Comparison of ENCODE assay signal across 8 cellular contexts in the genomic region with DNA sequence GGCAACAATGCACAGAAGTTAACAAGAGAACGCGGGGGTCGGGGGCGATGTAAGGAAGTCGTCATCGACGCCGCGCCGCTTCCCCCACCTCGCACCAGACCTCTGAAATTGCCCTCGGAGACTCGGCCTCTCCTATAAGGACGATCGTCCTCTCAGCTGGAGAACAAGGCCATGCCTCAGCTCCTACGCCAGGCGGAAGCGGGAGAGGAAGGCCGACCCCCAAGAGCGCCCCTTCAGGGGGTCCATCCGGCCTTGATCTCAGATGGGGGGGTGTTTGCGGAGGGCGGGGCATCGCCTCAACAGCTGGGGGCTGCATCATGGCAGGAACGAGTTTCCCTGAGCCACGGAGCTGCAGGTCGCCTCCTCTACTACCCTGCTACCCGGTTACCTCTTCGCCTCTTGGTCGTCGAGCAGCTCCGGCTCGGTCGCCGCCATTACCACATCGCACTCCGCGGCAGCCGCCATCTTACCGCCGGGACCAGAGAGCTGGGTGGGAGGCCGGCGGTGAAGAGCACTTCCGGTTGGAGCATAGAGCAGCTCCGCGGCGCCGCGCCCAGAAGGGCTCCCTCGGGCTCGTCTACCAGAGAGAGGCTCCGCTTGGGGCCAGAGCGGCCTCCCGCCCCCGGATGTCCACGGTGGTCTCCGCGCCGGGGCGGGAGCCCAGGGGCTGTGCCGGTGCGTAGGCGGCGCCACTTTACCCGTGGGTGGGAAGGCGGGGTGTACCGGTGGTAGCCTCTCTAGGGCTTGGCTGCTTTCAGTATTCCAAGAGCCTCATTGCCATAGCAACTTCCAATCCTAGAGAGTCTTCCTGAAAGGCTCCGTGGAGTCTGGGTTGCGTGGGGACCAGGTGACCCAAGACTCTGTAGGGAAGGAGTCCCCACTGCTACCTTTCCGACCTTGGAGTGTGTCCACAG. TPM values are rescaled to one million over a fixed set of nuclear protein-coding genes. Genes with fewer than 3 reads are reported as not detected.
A peak's percentile ranks its signal among the peaks of the same experiment; 100 is the strongest.
DNase-seq lines count a peak whose midpoint lies in the region; ATAC-seq and TF ChIP-seq lines count a peak whose summit lies in the region.

Gene DNAJC7, minus strand, starts transcription at position 488 of the 914 bp plus-strand sequence. Its CDS starts 23 bp downstream, at position 465.

- H2AFZ ChIP-seq in PC-9: peak within 1 kb of the TSS; percentile 90

- H3K9me2 ChIP-seq in PC-9 (ENCODE audit: insufficient read depth): no peaks in the 10 kb centered on the region

- H3K4me3 ChIP-seq in PC-9 (peak within 1 kb of the TSS; percentile 90), esophagus (ENCODE audit: low read depth in 1 of 2, low read length in 2 of 2) (peak within 1 kb of the TSS; percentile 97 to 99), muscle layer of colon (ENCODE audit: low read depth in 1 of 2, low read length in 2 of 2) (peak within 1 kb of the TSS; percentile 73 to 92)

- DNase-seq in DMS114 treated with DMSO at 0.1 percent for 48 hours (lab: John Stamatoyannopoulos, UW; ENCODE audit: unreplicated experiment) (peak; percentile 86), PC-9 (peak; percentile 80 to 81)
- peak; percentile 87 for DNase-seq in activated T-cell treated with anti-CD3 and anti-CD28 coated beads, Interleukin-2, amount 50 U/mL, for 1 hour
- DNase-seq in stimulated activated CD8-positive, alpha-beta memory T cell treated with anti-CD3 and anti-CD28 coated beads, Interleukin-7, amount 100 ng/mL, for 1 hour (ENCODE audit: low read depth in 2 of 2): peak; percentile 71 to 78

- H3K4me1 ChIP-seq in PC-9 (replicated peaks; ENCODE audit: insufficient read depth) (peaks cover 38% of the 10 kb centered on the region), esophagus (ENCODE audit: control insufficient read depth in 2 of 2, insufficient read depth in 2 of 2, low read length in 1 of 2) (peaks cover 0 to 11% of the 10 kb centered on the region in 2 donors), muscle layer of colon (ENCODE audit: insufficient read depth, low read length) (peaks cover 38% of the 10 kb centered on the region)

- TF ChIP-seq EP300 in Ishikawa (IDR thresholded peaks at IDR 0.05; ENCODE audit: borderline replicate concordance): no peak

- no TSS peak for BruUV-seq in PC-9 (replicated peaks; lab: Mats Ljungman, UMichigan)

- H3K79me2 ChIP-seq in PC-9 (ENCODE audit: low read depth): peaks cover 69% of the 10 kb centered on the region

- intact Hi-C loops in PC-9 (cut with micrococcal nuclease; ENCODE audit: unreplicated experiment): no loop called here

- H3K9me3 ChIP-seq in PC-9 (ENCODE audit: insufficient read depth, low read depth): no peaks in the 10 kb centered on the region
- H3K9me3 ChIP-seq in esophagus (ENCODE audit: control insufficient read depth in 2 of 2, insufficient read depth in 1 of 2, low read depth in 1 of 2, low read length in 1 of 2): no peaks in the 10 kb centered on the region
- no peaks in the 10 kb centered on the region for H3K9me3 ChIP-seq in muscle layer of colon (ENCODE audit: low read length)

- POLR2A ChIA-PET in PC-9 (lab: Charles Lee; ENCODE audit: unreplicated experiment): interaction anchor here (0.9 to 1.9 kb wide), 2 partner anchors 51 to 98 kb away, joined by 4 to 35 read pairs; partner anchors contain the start of gene ACLY

- H3K27ac ChIP-seq in PC-9: peak within 1 kb of the TSS; percentile 64
- peak within 1 kb of the TSS; percentile 94 to 97 for H3K27ac ChIP-seq in esophagus (ENCODE audit: low read depth in 2 of 2, low read length in 1 of 2)
- peak within 1 kb of the TSS; percentile 86 for H3K27ac ChIP-seq in muscle layer of colon (ENCODE audit: low read depth, low read length)

- H3K27me3 ChIP-seq in PC-9 (ENCODE audit: insufficient read depth, low read depth) (no peaks in the 10 kb centered on the region), esophagus (ENCODE audit: control insufficient read depth in 1 of 2, insufficient read depth in 2 of 2, low read length in 2 of 2) (no peaks in the 10 kb centered on the region), muscle layer of colon (ENCODE audit: control insufficient read depth in 1 of 2, insufficient read depth in 2 of 2, low read length in 2 of 2) (no peaks in the 10 kb centered on the region)

- TF ChIP-seq CTCF in PC-9 (conservative IDR thresholded peaks at IDR 0.05): no peak

- 0% methylated on average over 69 to 70 of the region's 70 CpGs for WGBS in esophagus, 2 donors

- H3K4me2 ChIP-seq in PC-9: peak within 1 kb of the TSS; percentile 94

- CTCF ChIA-PET in PC-9 (lab: Charles Lee): interaction anchor here (0.5 to 1.6 kb wide), 7 partner anchors 20 to 561 kb away, joined by 3 to 11 read pairs (median 5); no protein-coding TSS in a partner anchor

- no peak for TF ChIP-seq RAD21 in Ishikawa (IDR thresholded peaks at IDR 0.05; ENCODE audit: low read depth)

- H3K36me3 ChIP-seq in PC-9 (ENCODE audit: low read depth): no peaks in the 10 kb centered on the region
- H3K36me3 ChIP-seq in esophagus (ENCODE audit: control insufficient read depth in 2 of 2, insufficient read depth in 2 of 2, low read length in 1 of 2): peaks cover 0 to 2% of the 10 kb centered on the region in 2 donors
- peaks cover 2% of the 10 kb centered on the region for H3K36me3 ChIP-seq in muscle layer of colon (ENCODE audit: insufficient read depth, low read length)

- peak within 1 kb of the TSS; percentile 88 for H3K9ac ChIP-seq in muscle layer of colon (ENCODE audit: low read length)

- peaks cover 32% of the 10 kb centered on the region for H4K20me1 ChIP-seq in PC-9 (ENCODE audit: insufficient read depth)

- ATAC-seq in GM21529 (IDR thresholded peaks at IDR 0.05; ENCODE audit: unreplicated experiment): peak; percentile 80

- H3F3A ChIP-seq in PC-9 (ENCODE audit: insufficient read depth, low read depth): peaks cover 32% of the 10 kb centered on the region

TF ChIP-seq in Ishikawa, 13 proteins besides CTCF, POLR2A, EP300 and RAD21:
- TF ChIP-seq TEAD4 (IDR thresholded peaks at IDR 0.05): no peak; the same call in 1 of the 2 replicates
- TF ChIP-seq, protein P1, sequence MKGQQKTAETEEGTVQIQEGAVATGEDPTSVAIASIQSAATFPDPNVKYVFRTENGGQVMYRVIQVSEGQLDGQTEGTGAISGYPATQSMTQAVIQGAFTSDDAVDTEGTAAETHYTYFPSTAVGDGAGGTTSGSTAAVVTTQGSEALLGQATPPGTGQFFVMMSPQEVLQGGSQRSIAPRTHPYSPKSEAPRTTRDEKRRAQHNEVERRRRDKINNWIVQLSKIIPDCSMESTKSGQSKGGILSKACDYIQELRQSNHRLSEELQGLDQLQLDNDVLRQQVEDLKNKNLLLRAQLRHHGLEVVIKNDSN (IDR thresholded peaks at IDR 0.05): peak; percentile 63
- TF ChIP-seq TAF1 (IDR thresholded peaks at IDR 0.05; ENCODE audit: low read depth): peak; percentile 98
- peak; percentile 94 for TF ChIP-seq EGR1 (IDR thresholded peaks at IDR 0.05)
- TF ChIP-seq CREB1 (IDR thresholded peaks at IDR 0.05; ENCODE audit: low read depth): peak; percentile 44; the same call in 1 of the 2 replicates
- peak; percentile 38 for TF ChIP-seq MAX (IDR thresholded peaks at IDR 0.05)
- peak; percentile 99 for TF ChIP-seq YY1 (IDR thresholded peaks at IDR 0.05; ENCODE audit: low read depth)
- no peak for TF ChIP-seq REST (IDR thresholded peaks at IDR 0.05; ENCODE audit: low read depth)
- TF ChIP-seq ZBTB7A (IDR thresholded peaks at IDR 0.05; ENCODE audit: low read depth): peak; percentile 81

RNA-seq across cellular contexts. Expression of gene DNAJC7, which starts in this region (rescaled TPM):
- total RNA-seq in PC-9 (2021): 75.5 and 96.1 TPM in 2 replicates
- polyA plus RNA-seq in esophagus: 10 to 100 TPM; 55.4 to 66.4 TPM

Comparison
In these comparisons a context has a peak if more than half of its experiments do, and no peak if none do; other contexts are left out.
1. Peak in every context shown above with its lines: DNase-seq, ATAC-seq, H3K4me3 ChIP-seq and H3K27ac ChIP-seq.